Comparison of ENCODE assay signal across 8 cellular contexts in the genomic region with DNA sequence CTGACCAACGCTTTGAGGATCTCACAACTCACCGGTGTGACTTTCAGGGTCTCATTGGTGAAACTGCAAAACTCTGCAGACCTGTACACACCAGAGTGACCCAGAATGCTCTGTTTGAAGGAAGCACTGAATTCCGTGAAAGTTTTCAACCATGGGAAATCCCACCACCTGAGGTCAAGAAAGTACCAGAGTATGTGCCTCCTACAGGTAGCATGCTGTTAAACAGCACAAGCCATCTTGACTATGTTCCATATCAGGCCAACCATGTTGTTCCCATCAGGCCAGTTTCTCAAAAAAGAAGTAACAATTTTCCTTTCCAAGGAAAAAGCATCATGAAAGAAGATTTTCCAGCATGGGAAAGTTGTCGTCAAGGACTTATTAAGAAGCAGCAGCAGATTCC. TPM values are rescaled to one million over a fixed set of nuclear protein-coding genes. Genes with fewer than 3 reads are reported as not detected.
DNase-seq lines count a peak whose midpoint lies in the region; ATAC-seq, FAIRE-seq and TF ChIP-seq lines count a peak whose summit lies in the region.
"Not testable (repeated sequence)": the region's sequence is repeated elsewhere in the genome, so short reads cannot be mapped to it uniquely, and the experiment has no call there.

No MANE protein-coding gene starts in this region.

- ATAC-seq in GM23338 (peak; percentile 64), K562 (peak; percentile 43; the same call in 2 of the 3 replicates)

- not testable (repeated sequence) for H3K4me3 Mint-ChIP-seq in GM23338; activated CD4-positive, alpha-beta T cell treated with anti-CD3 and anti-CD28 coated beads, Interleukin-2, amount 10 ng/mL, durations not matched to agents 24 days and 14 days; endodermal cell; neural progenitor cell

- not testable (repeated sequence) for H3K27ac Mint-ChIP-seq in GM23338; activated CD4-positive, alpha-beta T cell treated with anti-CD3 and anti-CD28 coated beads, Interleukin-2, amount 10 ng/mL, durations not matched to agents 24 days and 14 days; endodermal cell; neural progenitor cell

- H3K27me3 Mint-ChIP-seq in GM23338 (ENCODE audit: insufficient read depth, low read depth, poor library complexity); endodermal cell (ENCODE audit: insufficient read depth); neural progenitor cell (ENCODE audit: insufficient read depth, low read depth): not testable (repeated sequence)
- peaks cover 27% of the 10 kb centered on the region for H3K27me3 Mint-ChIP-seq in activated CD4-positive, alpha-beta T cell treated with anti-CD3 and anti-CD28 coated beads, Interleukin-2, amount 10 ng/mL, durations not matched to agents 24 days and 14 days

- not testable (repeated sequence) for FAIRE-seq in K562 (lab: Jason Lieb, UNC)

- TF ChIP-seq POLR2A in K562 (conservative IDR thresholded peaks at IDR 0.05): not testable (repeated sequence)

- 46% methylated on average over 4 of the region's 4 CpGs for WGBS in K562 (ENCODE audit: insufficient coverage, low coverage, missing lambda C conversion rate)
- WGBS in endodermal cell (ENCODE audit: insufficient coverage in 1 of 2, insufficient read length in 1 of 2), 2 experiments: 93 to 96% methylated on average over 4 of the region's 4 CpGs

- DNase-seq in GM12864 (ENCODE audit: low read depth); GM23338 (ENCODE audit: low spot score); K562 (ENCODE audit: extremely low read depth in 1 of 4, low spot score in 3 of 4); endodermal cell; neural progenitor cell (ENCODE audit: low spot score): not testable (repeated sequence)
- peak; percentile 46 for DNase-seq in activated CD4-positive, alpha-beta T cell treated with anti-CD3 and anti-CD28 coated beads, Interleukin-2, amount 10 ng/mL, durations not matched to agents 24 days and 14 days

- not testable (repeated sequence) for H3K9ac ChIP-seq in K562 (ENCODE audit: insufficient read depth in 1 of 2, low read depth in 2 of 2, low read length in 2 of 2); endodermal cell (ENCODE audit: extremely low read depth, low read length, poor library complexity, severe bottlenecking); neural progenitor cell

- H2AFZ ChIP-seq in GM23338; K562 (ENCODE audit: low read depth, low read length): not testable (repeated sequence)
- peak overlapping the region; percentile 26 for H2AFZ ChIP-seq in neural progenitor cell (replicated peaks)

- CTCF ChIA-PET in HEK293 (lab: Yijun Ruan, JAX): interaction anchor here (0.8 to 3.1 kb wide), 2 partner anchors 20 to 117 kb away, joined by 3 to 8 read pairs; a partner anchor contains a TSS
- CTCF ChIA-PET in K562 (lab: Yijun Ruan, JAX; ENCODE audit: low intra/inter-chr PET ratio): not testable (repeated sequence)

- intact Hi-C loops in activated CD4-positive, alpha-beta T cell treated with anti-CD3 and anti-CD28 coated beads, Interleukin-2, amount 10 ng/mL, durations not matched to agents 24 days and 14 days (cut with micrococcal nuclease); K562 (cut with micrococcal nuclease): not testable (repeated sequence)

- TF ChIP-seq CTCF in GM12864 (IDR thresholded peaks at IDR 0.05; ENCODE audit: low read depth, low read length, missing control alignments) (peak; percentile 7), GM12873 (IDR thresholded peaks at IDR 0.05; ENCODE audit: insufficient read depth, low read depth, low read length, missing control alignments) (peak; percentile 17), endodermal cell (conservative IDR thresholded peaks at IDR 0.05) (peak; percentile 14)
- not testable (repeated sequence) for TF ChIP-seq CTCF in GM23338 (conservative IDR thresholded peaks at IDR 0.05; ENCODE audit: low read depth in 2 of 2); HEK293 (tag by site-specific recombination; IDR thresholded peaks at IDR 0.05); K562 (IDR thresholded peaks at IDR 0.05 in 2 of 3, conservative IDR thresholded peaks at IDR 0.05 in 1 of 3; ENCODE audit: insufficient read depth in 2 of 3, low read depth in 1 of 3, low read length in 3 of 3); neural progenitor cell (IDR thresholded peaks at IDR 0.05)

- not testable (repeated sequence) for H3K4me1 ChIP-seq in GM23338 (ENCODE audit: insufficient read depth); HEK293 (ENCODE audit: control insufficient read depth, insufficient read depth, low read length); endodermal cell (ENCODE audit: control insufficient read depth, insufficient read depth, low read length); neural progenitor cell
- H3K4me1 ChIP-seq in K562 (replicated peaks in 1 of 2; ENCODE audit: control insufficient read depth in 2 of 2, insufficient read depth in 2 of 2, low read length in 2 of 2): peaks cover 8 to 14% of the 10 kb centered on the region in 2 experiments; a peak in 3 of 5 replicates

- not testable (repeated sequence) for H3K27me3 ChIP-seq in GM23338 (ENCODE audit: insufficient read depth); K562 (ENCODE audit: control insufficient read depth in 2 of 2, insufficient read depth in 2 of 2, low read length in 2 of 2); endodermal cell (ENCODE audit: control insufficient read depth, insufficient read depth, low read length, poor library complexity, severe bottlenecking); neural progenitor cell

- not testable (repeated sequence) for H3K36me3 Mint-ChIP-seq in GM23338 (ENCODE audit: low read depth); activated CD4-positive, alpha-beta T cell treated with anti-CD3 and anti-CD28 coated beads, Interleukin-2, amount 10 ng/mL, durations not matched to agents 24 days and 14 days (ENCODE audit: low read depth); endodermal cell (ENCODE audit: low read depth); neural progenitor cell

- not testable (repeated sequence) for H3K4me2 ChIP-seq in GM23338; K562 (ENCODE audit: insufficient read depth, low read length); neural progenitor cell

- not testable (repeated sequence) for BruUV-seq in K562 (replicated peaks; lab: Mats Ljungman, UMichigan)

- not testable (repeated sequence) for H3K27ac ChIP-seq in GM23338 (ENCODE audit: low read depth); HEK293 (ENCODE audit: extremely low read depth, low read depth, low read length); K562 (ENCODE audit: extremely low read depth, low read depth, low read length); endodermal cell (ENCODE audit: low read depth, low read length); neural progenitor cell

- POLR2A ChIA-PET in HEK293 (lab: Yijun Ruan, JAX); K562 (lab: Yijun Ruan, JAX): not testable (repeated sequence)

- not testable (repeated sequence) for H3K4me3 ChIP-seq in GM12864 (ENCODE audit: low read depth, low read length); GM23338; HEK293 (ENCODE audit: low read depth, low read length); K562; endodermal cell (ENCODE audit: low read length); neural progenitor cell

- H3K9me2 ChIP-seq in GM23338 (ENCODE audit: insufficient read depth): not testable (repeated sequence)

- H3F3A ChIP-seq in GM23338 (replicated peaks; ENCODE audit: low read depth); neural progenitor cell (ENCODE audit: low read depth): not testable (repeated sequence)

- peaks cover 13% of the 10 kb centered on the region; the same call in 2 of the 3 replicates for H3K4me1 Mint-ChIP-seq in GM23338
- peaks cover 18% of the 10 kb centered on the region for H3K4me1 Mint-ChIP-seq in activated CD4-positive, alpha-beta T cell treated with anti-CD3 and anti-CD28 coated beads, Interleukin-2, amount 10 ng/mL, durations not matched to agents 24 days and 14 days
- peaks cover 11% of the 10 kb centered on the region for H3K4me1 Mint-ChIP-seq in endodermal cell
- H3K4me1 Mint-ChIP-seq in neural progenitor cell: not testable (repeated sequence)

- not testable (repeated sequence) for H3K9me3 Mint-ChIP-seq in GM23338; activated CD4-positive, alpha-beta T cell treated with anti-CD3 and anti-CD28 coated beads, Interleukin-2, amount 10 ng/mL, durations not matched to agents 24 days and 14 days; endodermal cell; neural progenitor cell

- TF ChIP-seq RAD21 in K562 (CRISPR knock-in tag; conservative IDR thresholded peaks at IDR 0.05 in 1 of 2, IDR thresholded peaks at IDR 0.05 in 1 of 2): not testable (repeated sequence)

- not testable (repeated sequence) for TF ChIP-seq EP300 in K562 (IDR thresholded peaks at IDR 0.05; ENCODE audit: low read length)

- not testable (repeated sequence) for H3K9me1 ChIP-seq in K562 (ENCODE audit: control insufficient read depth, insufficient read depth, low read length)

- not testable (repeated sequence) for H4K20me1 ChIP-seq in GM23338 (replicated peaks; ENCODE audit: insufficient read depth); K562 (replicated peaks; ENCODE audit: control insufficient read depth, insufficient read depth, low read length); neural progenitor cell (ENCODE audit: low read depth)

- in situ Hi-C loops in K562 (cut with MboI): loop anchor here (10.0 kb wide), 1 partner anchor 1772 kb away; no protein-coding TSS in a partner anchor

- H3K9me3 ChIP-seq in HEK293 (ENCODE audit: control insufficient read depth, insufficient read depth, low read depth, low read length); K562 (replicated peaks; ENCODE audit: control insufficient read depth, insufficient read depth, low read depth, low read length); neural progenitor cell (ENCODE audit: low read depth): not testable (repeated sequence)
- H3K9me3 ChIP-seq in endodermal cell (ENCODE audit: control insufficient read depth, low read length): peaks cover 11% of the 10 kb centered on the region

- not testable (repeated sequence) for H3K36me3 ChIP-seq in GM23338 (ENCODE audit: insufficient read depth); HEK293 (ENCODE audit: control insufficient read depth in 2 of 2, insufficient read depth in 1 of 2, low read length in 2 of 2); K562 (ENCODE audit: control insufficient read depth, insufficient read depth, low read length); endodermal cell (ENCODE audit: control insufficient read depth, insufficient read depth, low read length); neural progenitor cell

- not testable (repeated sequence) for H3K79me2 ChIP-seq in GM23338 (replicated peaks; ENCODE audit: insufficient read depth); K562 (ENCODE audit: control insufficient read depth, insufficient read depth, low read length); neural progenitor cell (ENCODE audit: low read depth)

RNA-seq across cellular contexts. Expression of a gene that starts 19.8 kb away (rescaled TPM):
- total RNA-seq in GM23338 (2014; rRNA removed; shearing (Covaris generic)): 0.73 TPM in 1 of 2 replicates, not detected in the other
- 4.9 and 10.1 TPM in 2 replicates for polyA plus RNA-seq in GM23338 (2016; fragmentation: Nextera tagmentation; extraction: Ambion mirVana)
- 1.1 and 1.8 TPM in 2 replicates for total RNA-seq in activated CD4-positive, alpha-beta T cell treated with anti-CD3 and anti-CD28 coated beads, Interleukin-2, amount 10 ng/mL, durations not matched to agents 24 days and 14 days
- total RNA-seq in K562 (2011; cell fraction: chromatin; rRNA removed; ENCODE audit: low replicate concordance): 7.6 and 10.0 TPM in 2 replicates
- 7.0 and 21.3 TPM in 2 replicates for total RNA-seq in K562 (2011; cell fraction: nucleolus; rRNA removed)
- 17.5 and 28.9 TPM in 2 replicates for total RNA-seq in K562 (2011; cell fraction: nucleoplasm; rRNA removed)
- total RNA-seq in K562 (2014; rRNA removed): 3.2 and 8.5 TPM in 2 replicates
- 3.1 and 3.6 TPM in 2 replicates for total RNA-seq in K562 (2014; rRNA removed; fragmentation: Illumina TruSeq; extraction: Trizol)
- 5.0 and 8.6 TPM in 2 replicates for total RNA-seq in K562 (2015; rRNA removed; fragmentation: Illumina TruSeq; extraction: Trizol)
- 5.7 and 8.2 TPM in 2 replicates for total RNA-seq in K562 (2021)
- 12.0 and 14.2 TPM in 2 replicates for polyA plus RNA-seq in K562 (2011; rRNA removed)
- polyA plus RNA-seq in K562 (2011; cell fraction: cytosol; rRNA removed): 4.0 and 5.6 TPM in 2 replicates
- 10.9 and 12.6 TPM in 2 replicates for polyA plus RNA-seq in K562 (2011; cell fraction: nucleus; rRNA removed)
- 7.6 and 9.3 TPM in 2 replicates for polyA plus RNA-seq in K562 (2012)
- polyA plus RNA-seq in K562 (2014; fragmentation: Illumina TruSeq; extraction: Trizol): 3.8 and 4.5 TPM in 2 replicates
- 1 to 10 TPM; 6.0 to 9.5 TPM for polyA plus RNA-seq in K562 (2014; fragmentation: Nextera tagmentation; extraction: Ambion mirVana)
- polyA plus RNA-seq in K562 (2014; rRNA removed): 9.6 and 10.0 TPM in 2 replicates
- 0.67 and 2.9 TPM in 2 replicates for polyA minus RNA-seq in K562 (2011; rRNA and poly(A)+ RNA removed)
- 0.29 TPM in 1 of 2 replicates, not detected in the other for polyA minus RNA-seq in K562 (2011; cell fraction: cytosol; rRNA and poly(A)+ RNA removed)
- 9.7 and 18.3 TPM in 2 replicates for polyA minus RNA-seq in K562 (2011; cell fraction: nucleus; rRNA and poly(A)+ RNA removed)
- 10 to 100 TPM; 17.6 to 23.9 TPM for total RNA-seq in endodermal cell
- polyA plus RNA-seq in endodermal cell (2013, experiment 1 of 2): 5.3 TPM
- polyA plus RNA-seq in endodermal cell (2013, experiment 2 of 2): 2.2 TPM
- 0.06 and 1.4 TPM in 2 replicates for total RNA-seq in neural progenitor cell (ENCODE audit: low replicate concordance)

RNA-seq across cellular contexts. Expression of a gene that starts 19.9 kb away (rescaled TPM):
- 46.4 and 58.7 TPM in 2 replicates for total RNA-seq in GM23338 (2014; rRNA removed; shearing (Covaris generic))
- polyA plus RNA-seq in GM23338 (2016; fragmentation: Nextera tagmentation; extraction: Ambion mirVana) (11.8 and 15.4 TPM in 2 replicates), K562 (2011; rRNA removed) (17.1 and 26.2 TPM in 2 replicates), K562 (2014; fragmentation: Illumina TruSeq; extraction: Trizol) (17.9 and 32.5 TPM in 2 replicates), K562 (2014; fragmentation: Nextera tagmentation; extraction: Ambion mirVana) (10 to 100 TPM in 1 of 2 experiments, 1 to 10 TPM in 1; 4.8 to 16.9 TPM), K562 (2014; rRNA removed) (13.4 and 14.7 TPM in 2 replicates)
- 23.7 and 27.2 TPM in 2 replicates for total RNA-seq in activated CD4-positive, alpha-beta T cell treated with anti-CD3 and anti-CD28 coated beads, Interleukin-2, amount 10 ng/mL, durations not matched to agents 24 days and 14 days
- total RNA-seq in K562 (2011; cell fraction: chromatin; rRNA removed; ENCODE audit: low replicate concordance): 29.4 and 54.1 TPM in 2 replicates
- total RNA-seq in K562 (2011; cell fraction: nucleolus; rRNA removed): 14.3 and 17.9 TPM in 2 replicates
- 20.7 and 30.6 TPM in 2 replicates for total RNA-seq in K562 (2011; cell fraction: nucleoplasm; rRNA removed)
- total RNA-seq in K562 (2014; rRNA removed) (14.0 and 18.0 TPM in 2 replicates), K562 (2014; rRNA removed; fragmentation: Illumina TruSeq; extraction: Trizol) (24.3 and 26.6 TPM in 2 replicates), K562 (2015; rRNA removed; fragmentation: Illumina TruSeq; extraction: Trizol) (21.8 and 23.0 TPM in 2 replicates), K562 (2021) (16.6 and 17.4 TPM in 2 replicates), endodermal cell (10 to 100 TPM; 42.0 to 59.1 TPM), neural progenitor cell (ENCODE audit: low replicate concordance) (30.1 and 42.4 TPM in 2 replicates)
- 5.6 and 7.8 TPM in 2 replicates for polyA plus RNA-seq in K562 (2011; cell fraction: cytosol; rRNA removed)
- polyA plus RNA-seq in K562 (2011; cell fraction: nucleus; rRNA removed): 11.1 and 12.7 TPM in 2 replicates
- polyA plus RNA-seq in K562 (2012): 11.9 and 12.9 TPM in 2 replicates
- polyA minus RNA-seq in K562 (2011; rRNA and poly(A)+ RNA removed): 39.6 and 46.1 TPM in 2 replicates
- polyA minus RNA-seq in K562 (2011; cell fraction: cytosol; rRNA and poly(A)+ RNA removed): 16.9 and 21.6 TPM in 2 replicates
- 20.9 and 29.1 TPM in 2 replicates for polyA minus RNA-seq in K562 (2011; cell fraction: nucleus; rRNA and poly(A)+ RNA removed)
- polyA plus RNA-seq in endodermal cell (2013, experiment 1 of 2): 26.1 TPM
- 27.2 TPM for polyA plus RNA-seq in endodermal cell (2013, experiment 2 of 2)
